Comparison of ENCODE assay signal across 14 cellular contexts in the genomic region with DNA sequence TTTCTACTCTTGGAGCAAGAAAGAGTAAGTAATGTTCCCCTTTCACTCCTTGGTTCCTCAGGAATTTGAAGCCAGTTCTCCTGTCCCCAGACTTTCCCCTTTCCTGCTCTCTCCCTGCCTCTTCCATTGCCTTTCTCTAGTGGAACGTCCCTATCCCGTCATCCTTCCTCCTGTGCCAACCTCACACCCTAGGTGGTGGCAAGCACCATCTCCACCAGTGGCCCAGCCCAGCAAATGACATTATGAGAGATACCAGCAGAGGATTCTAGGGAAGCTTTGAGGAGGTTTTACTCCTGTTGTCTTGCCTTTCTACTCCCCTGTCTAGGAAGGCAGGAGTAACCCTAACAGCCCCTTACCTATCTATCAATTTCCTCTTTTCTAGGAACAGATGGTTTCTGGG. TPM values are rescaled to one million over a fixed set of nuclear protein-coding genes. Genes with fewer than 3 reads are reported as not detected.
DNase-seq lines count a peak whose midpoint lies in the region; ATAC-seq and TF ChIP-seq lines count a peak whose summit lies in the region.
"Had no signal": no experiment of that assay in that cellular context is flagged by ENCODE, and none has a peak within 500 bp of the region (broad histone marks: within the 10 kb centered on the region; RNA-seq: fewer than 3 reads in every experiment).

No MANE protein-coding gene starts in this region.

- DNase-seq in RWPE1 (ENCODE audit: low spot score) (no peak), epithelial cell of prostate (ENCODE audit: low read depth, low spot score) (no peak), vagina (ENCODE audit: extremely low spot score in 2 of 2) (peak in 1 of 2 donors; percentile 87), sciatic nerve (ENCODE audit: low spot score) (no peak)
- DNase-seq: CD4-positive, alpha-beta T cell; NCI-H1930; NCI-H69; nucleus accumbens had no signal

- peaks cover 19% of the 10 kb centered on the region for H3K4me1 Mint-ChIP-seq in activated T-helper 17 cell treated with anti-CD3 and anti-CD28 coated beads, Interleukin-2, amount 50 U/mL, for 72 hours

- H3K9me3 ChIP-seq in neutrophil (no peaks in the 10 kb centered on the region), vagina (no peaks in the 10 kb centered on the region)

- H3K4me1 ChIP-seq in neutrophil (ENCODE audit: control insufficient read depth in 1 of 2, insufficient read depth in 1 of 2, low read depth in 1 of 2, low read length in 1 of 2): peaks cover 23 to 36% of the 10 kb centered on the region in 2 experiments
- peaks cover 35% of the 10 kb centered on the region for H3K4me1 ChIP-seq in vagina

- H3K27me3 Mint-ChIP-seq in activated T-helper 17 cell treated with anti-CD3 and anti-CD28 coated beads, Interleukin-2, amount 50 U/mL, for 72 hours: peaks cover 42% of the 10 kb centered on the region

- H3K9me3 Mint-ChIP-seq in activated T-helper 17 cell treated with anti-CD3 and anti-CD28 coated beads, Interleukin-2, amount 50 U/mL, for 72 hours: peaks cover under 1% of the 10 kb centered on the region
- H3K9me3 Mint-ChIP-seq: CD4-positive, alpha-beta T cell; memory B cell had no signal

- no peaks in the 10 kb centered on the region for H3K36me3 Mint-ChIP-seq in activated T-helper 17 cell treated with anti-CD3 and anti-CD28 coated beads, Interleukin-2, amount 50 U/mL, for 72 hours (ENCODE audit: low read depth)
- H3K36me3 Mint-ChIP-seq: memory B cell had no signal

- peak overlapping the region; percentile 90 for H3K27ac ChIP-seq in RWPE1
- peak overlapping the region; percentile 96 for H3K27ac ChIP-seq in epithelial cell of prostate
- peak overlapping the region; percentile 84 for H3K27ac ChIP-seq in neutrophil
- peak overlapping the region; percentile 83 for H3K27ac ChIP-seq in vagina

- no peaks in the 10 kb centered on the region for H3K36me3 ChIP-seq in neutrophil
- no peaks in the 10 kb centered on the region for H3K36me3 ChIP-seq in vagina

- H3K4me3 ChIP-seq in neutrophil (ENCODE audit: low read depth in 1 of 2, low read length in 1 of 2) (no peak overlapping the region), vagina (no peak overlapping the region)
- H3K4me3 ChIP-seq: GM12878 had no signal

- CTCF ChIA-PET in RWPE1 (lab: Yijun Ruan, JAX): no interaction called here

- TF ChIP-seq POLR2A in vagina (IDR thresholded peaks at IDR 0.05): no peak

- H3K4me3 Mint-ChIP-seq in activated T-helper 17 cell treated with anti-CD3 and anti-CD28 coated beads, Interleukin-2, amount 50 U/mL, for 72 hours: no peak overlapping the region
- H3K4me3 Mint-ChIP-seq: CD4-positive, alpha-beta T cell; memory B cell had no signal

- no peak for ATAC-seq in GM21717 (IDR thresholded peaks at IDR 0.05; ENCODE audit: unreplicated experiment)
- no peak for ATAC-seq in activated T-helper 17 cell treated with anti-CD3 and anti-CD28 coated beads, Interleukin-2, amount 50 U/mL, for 72 hours (replicated peaks)
- ATAC-seq in sciatic nerve: no peak

- no peak overlapping the region for H3K27ac Mint-ChIP-seq in activated T-helper 17 cell treated with anti-CD3 and anti-CD28 coated beads, Interleukin-2, amount 50 U/mL, for 72 hours
- H3K27ac Mint-ChIP-seq: CD4-positive, alpha-beta T cell; memory B cell had no signal

- H3K27me3 ChIP-seq in neutrophil: no peaks in the 10 kb centered on the region
- H3K27me3 ChIP-seq in vagina: no peaks in the 10 kb centered on the region

- TF ChIP-seq CTCF in RWPE1 (conservative IDR thresholded peaks at IDR 0.05; ENCODE audit: low read depth) (no peak), neutrophil (IDR thresholded peaks at IDR 0.05) (no peak), vagina (IDR thresholded peaks at IDR 0.05) (no peak)

- POLR2A ChIA-PET in RWPE1 (lab: Yijun Ruan, JAX; ENCODE audit: low non-redundant PET): no interaction called here

- intact Hi-C loops in vagina (cut with DNase I) (no loop called here), sciatic nerve (cut with DNase I) (no loop called here)

RNA-seq across cellular contexts. Expression of a gene that starts 8.1 kb away (rescaled TPM):
- total RNA-seq in vagina: 203 TPM
- total RNA-seq in activated T-helper 17 cell treated with anti-CD3 and anti-CD28 coated beads, Interleukin-2, amount 50 U/mL, for 72 hours: 1 to 10 TPM in 1 of 2 donors, not detected in 1; 1.1 TPM
- 5.0 TPM for total RNA-seq in sciatic nerve
- total RNA-seq: RPMI7951 had no signal

RNA-seq across cellular contexts. Expression of a gene that starts 38.6 kb away (rescaled TPM):
- total RNA-seq in vagina: 19.9 TPM
- total RNA-seq in activated T-helper 17 cell treated with anti-CD3 and anti-CD28 coated beads, Interleukin-2, amount 50 U/mL, for 72 hours: 10 to 100 TPM in 1 of 2 donors, 1 to 10 TPM in 1; 4.8 to 11.1 TPM
- 40.2 TPM for total RNA-seq in sciatic nerve

Comparison
In these comparisons a context has a peak if more than half of its experiments do, and no peak if none do; other contexts are left out.
1. RNA of a gene that starts 8.1 kb away (total RNA-seq): 203 TPM in vagina (single experiment); 5.0 TPM in sciatic nerve (single experiment) and 1.1 TPM in activated T-helper 17 cell treated with anti-CD3 and anti-CD28 coated beads, Interleukin-2, amount 50 U/mL, for 72 hours; every median in the first group is over 10 times any median in the second.
2. Peak in every context shown above with its lines, with median percentiles within 50 percentile points of each other: H3K27ac ChIP-seq.